Comparison of ENCODE assay signal across 10 cellular contexts in the genomic region with DNA sequence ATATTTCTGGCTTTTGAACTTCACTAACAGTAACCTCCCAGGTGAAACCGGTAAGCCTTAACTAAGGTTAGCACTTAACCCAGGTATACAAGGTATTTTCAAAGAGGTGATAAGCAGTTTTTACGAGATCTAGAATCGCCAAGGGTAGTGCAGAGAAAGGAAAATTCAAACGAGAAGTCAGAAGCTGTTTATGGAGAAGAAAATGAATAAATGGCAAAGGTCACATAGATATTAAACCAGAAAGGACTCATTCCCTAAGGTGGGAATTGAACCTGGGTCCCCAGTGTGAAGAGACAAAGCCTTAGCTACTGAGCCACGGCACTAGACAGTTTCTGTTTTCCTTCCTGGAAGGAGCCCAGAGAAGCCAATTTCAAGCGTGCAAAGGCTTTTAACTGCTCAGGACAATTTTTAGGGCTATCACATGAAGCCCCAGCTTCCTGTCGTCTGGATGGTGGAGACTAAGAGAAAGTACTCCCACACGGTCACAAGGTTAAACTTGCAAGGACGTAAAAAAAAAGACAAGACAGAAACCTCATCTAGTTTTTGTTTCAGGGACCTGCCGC. TPM values are rescaled to one million over a fixed set of nuclear protein-coding genes. Genes with fewer than 3 reads are reported as not detected.
DNase-seq lines count a peak whose midpoint lies in the region; ATAC-seq, FAIRE-seq and TF ChIP-seq lines count a peak whose summit lies in the region.
"Had no signal": no experiment of that assay in that cellular context is flagged by ENCODE, and none has a peak within 500 bp of the region (broad histone marks: within the 10 kb centered on the region; RNA-seq: fewer than 3 reads in every experiment).

No MANE protein-coding gene starts in this region.

- no peak for TF ChIP-seq POLR2A in esophagus squamous epithelium (IDR thresholded peaks at IDR 0.05)

- intact Hi-C loops in esophagus squamous epithelium (cut with DNase I) (no loop called here), pancreas (cut with DNase I) (no loop called here)

- DNase-seq in UCSD-AML1 (lab: John Stamatoyannopoulos, UW; ENCODE audit: unreplicated experiment): peak; percentile 77
- no peak for DNase-seq in esophagus squamous epithelium (lab: John Stamatoyannopoulos, UW)
- peak; percentile 53 to 56 for DNase-seq in stimulated activated CD4-positive, alpha-beta T cell treated with anti-CD3 and anti-CD28 coated beads, Interleukin-2, amount 100 ng/mL, for 48 hours
- DNase-seq in AG20443 (ENCODE audit: low spot score): no peak
- no peak for DNase-seq in WERI-Rb-1
- DNase-seq in pancreas: no peak
- DNase-seq: HCEC 1CT had no signal

- H3K4me1 ChIP-seq in esophagus squamous epithelium: peaks cover 31 to 59% (median 31%) of the 10 kb centered on the region in 3 donors
- H3K4me1 ChIP-seq in pancreas: peaks cover 20 to 22% (median 20%) of the 10 kb centered on the region in 3 donors

- peak overlapping the region in 3 of 4 donors; percentile 4 to 57 (median 26) for H3K27ac ChIP-seq in esophagus squamous epithelium
- no peak overlapping the region for H3K27ac ChIP-seq in WERI-Rb-1
- peak overlapping the region in 1 of 4 donors; percentile 2 for H3K27ac ChIP-seq in pancreas

- TF ChIP-seq CTCF in esophagus squamous epithelium (IDR thresholded peaks at IDR 0.05) (no peak), WERI-Rb-1 (IDR thresholded peaks at IDR 0.05; ENCODE audit: low read depth, low read length) (no peak), pancreas (IDR thresholded peaks at IDR 0.05) (no peak)

- H3K36me3 ChIP-seq in esophagus squamous epithelium (no peaks in the 10 kb centered on the region), WERI-Rb-1 (no peaks in the 10 kb centered on the region), pancreas (no peaks in the 10 kb centered on the region)

- no peaks in the 10 kb centered on the region for H3K9me3 ChIP-seq in esophagus squamous epithelium
- H3K9me3 ChIP-seq in WERI-Rb-1 (ENCODE audit: severe bottlenecking): no peaks in the 10 kb centered on the region
- no peaks in the 10 kb centered on the region for H3K9me3 ChIP-seq in pancreas

- H3K27me3 ChIP-seq in esophagus squamous epithelium: no peaks in the 10 kb centered on the region
- H3K27me3 ChIP-seq in WERI-Rb-1 (ENCODE audit: insufficient read depth, low read depth, severe bottlenecking): no peaks in the 10 kb centered on the region
- H3K27me3 ChIP-seq in pancreas: no peaks in the 10 kb centered on the region

- 58 to 60% methylated on average over 10 of the region's 10 CpGs for WGBS in esophagus squamous epithelium, 2 donors
- 81 to 82% methylated on average over 10 of the region's 10 CpGs for WGBS in pancreas, 2 donors

- ATAC-seq in GM21529 (IDR thresholded peaks at IDR 0.05; ENCODE audit: unreplicated experiment): peak; percentile 45
- ATAC-seq in pancreas: no peak
- ATAC-seq in HG03108 (IDR thresholded peaks at IDR 0.05; ENCODE audit: unreplicated experiment): no peak

- no peak overlapping the region for H3K4me3 ChIP-seq in esophagus squamous epithelium
- no peak overlapping the region for H3K4me3 ChIP-seq in WERI-Rb-1 (ENCODE audit: low read depth, low read length)
- no peak overlapping the region for H3K4me3 ChIP-seq in pancreas

- no peak for FAIRE-seq in pancreas (lab: Jason Lieb, UNC)
- FAIRE-seq: islet of Langerhans had no signal

RNA-seq across cellular contexts. Expression of gene C1QTNF6, which starts 5.7 kb away (rescaled TPM):
- total RNA-seq in esophagus squamous epithelium (1 to 10 TPM; 1.1 to 1.7 (median 1.4) TPM), pancreas (1 to 10 TPM; 1.2 to 8.0 (median 2.1) TPM)
- polyA plus RNA-seq in pancreas: 10 to 100 TPM in 1 of 2 donors, 1 to 10 TPM in 1; 9.8 to 10.9 TPM

RNA-seq across cellular contexts. Expression of gene SSTR3, which starts 18.6 kb away (rescaled TPM):
- total RNA-seq in esophagus squamous epithelium (not detected), pancreas (1 to 10 TPM in 3 of 6 donors, under 1 TPM in 3; 0.32 to 1.6 (median 0.94) TPM)
- 1 to 10 TPM; 3.3 to 8.7 TPM for polyA plus RNA-seq in pancreas

RNA-seq across cellular contexts. Expression of gene IL2RB, which starts 44.0 kb away (rescaled TPM):
- 1 to 10 TPM; 1.6 to 6.5 (median 2.3) TPM for total RNA-seq in esophagus squamous epithelium
- under 1 TPM; 0.05 to 1.00 (median 0.58) TPM for total RNA-seq in pancreas
- polyA plus RNA-seq in pancreas: under 1 TPM; 0.05 to 0.19 TPM

RNA-seq across cellular contexts. Expression of gene RAC2, which starts 50.4 kb away (rescaled TPM):
- total RNA-seq in esophagus squamous epithelium (10 to 100 TPM; 17.3 to 27.1 (median 19.6) TPM), pancreas (10 to 100 TPM in 1 of 6 donors, 1 to 10 TPM in 4, under 1 TPM in 1; 0.91 to 12.8 (median 3.2) TPM)
- polyA plus RNA-seq in pancreas: 1 to 10 TPM; 2.2 to 3.7 TPM

Comparison
In these comparisons a context has a peak if more than half of its experiments do, and no peak if none do; other contexts are left out.
1. DNase-seq: peak in UCSD-AML1 (single experiment) and stimulated activated CD4-positive, alpha-beta T cell treated with anti-CD3 and anti-CD28 coated beads, Interleukin-2, amount 100 ng/mL, for 48 hours (2 of 2); none in esophagus squamous epithelium (single experiment), AG20443 (single experiment), WERI-Rb-1 (single experiment) and pancreas (0 of 6).